ENCODE assay signal across 8 cellular contexts in genomic region chr9:38595117-38595516, GRCh38. TPM values are rescaled to one million over a fixed set of nuclear protein-coding genes. Genes with fewer than 3 reads are reported as not detected.
DNase-seq lines count a peak whose midpoint lies in the region; ATAC-seq, FAIRE-seq and TF ChIP-seq lines count a peak whose summit lies in the region.
"Not testable (repeated sequence)": the region's sequence is repeated elsewhere in the genome, so short reads cannot be mapped to it uniquely, and the experiment has no call there.
"Had no signal": no experiment of that assay in that cellular context is flagged by ENCODE, and none has a peak within 500 bp of the region (broad histone marks: within the 10 kb centered on the region; RNA-seq: fewer than 3 reads in every experiment).

No MANE protein-coding gene starts in this region.

- not testable (repeated sequence) for H3K4me2 ChIP-seq in A549
- peak overlapping the region; percentile 51; the same call in 1 of the 2 replicates for H3K4me2 ChIP-seq in PC-3 (ENCODE audit: low read length)

- peaks cover 26% of the 10 kb centered on the region for H3K36me3 Mint-ChIP-seq in activated T-helper 17 cell treated with anti-CD3 and anti-CD28 coated beads, Interleukin-2, amount 50 U/mL, for 72 hours (ENCODE audit: low read depth)
- H3K36me3 Mint-ChIP-seq in osteocyte (ENCODE audit: unreplicated experiment) = not testable (repeated sequence)

- DNase-seq in A549 (ENCODE audit: low read depth in 1 of 2, low spot score in 1 of 2); foreskin keratinocyte; osteocyte (ENCODE audit: extremely low spot score, unreplicated experiment): not testable (repeated sequence)
- DNase-seq in PC-3 = peak; percentile 52
- peak; percentile 35 for DNase-seq in bronchial epithelial cell (ENCODE audit: low read depth)

- H3K9me3 Mint-ChIP-seq in activated T-helper 17 cell treated with anti-CD3 and anti-CD28 coated beads, Interleukin-2, amount 50 U/mL, for 72 hours; osteocyte (ENCODE audit: unreplicated experiment): not testable (repeated sequence)

- H2AFZ ChIP-seq in PC-3 (ENCODE audit: low read length) = not testable (repeated sequence)

- BruUV-seq in PC-3 (replicated peaks; lab: Mats Ljungman, UMichigan) = not testable (repeated sequence)

- POLR2A ChIA-PET in A549 (lab: Yijun Ruan, JAX); PC-3 (lab: Charles Lee; ENCODE audit: unreplicated experiment): not testable (repeated sequence)

- not testable (repeated sequence) for H3K27me3 Mint-ChIP-seq in activated T-helper 17 cell treated with anti-CD3 and anti-CD28 coated beads, Interleukin-2, amount 50 U/mL, for 72 hours; osteocyte (ENCODE audit: unreplicated experiment)

- not testable (repeated sequence) for H4K20me1 ChIP-seq in PC-3 (ENCODE audit: low read length)

- not testable (repeated sequence) for ATAC-seq in A549; activated T-helper 17 cell treated with anti-CD3 and anti-CD28 coated beads, Interleukin-2, amount 50 U/mL, for 72 hours (replicated peaks)
- ATAC-seq in PC-3 (peak; percentile 93), foreskin keratinocyte (peak; percentile 29)

- H3K9me2 ChIP-seq in PC-3 (replicated peaks; ENCODE audit: low read length) = not testable (repeated sequence)

- not testable (repeated sequence) for H3K4me1 Mint-ChIP-seq in activated T-helper 17 cell treated with anti-CD3 and anti-CD28 coated beads, Interleukin-2, amount 50 U/mL, for 72 hours
- peaks cover 47% of the 10 kb centered on the region for H3K4me1 Mint-ChIP-seq in osteocyte (ENCODE audit: unreplicated experiment)

- not testable (repeated sequence) for H3K27ac ChIP-seq in A549, foreskin keratinocyte
- H3K27ac ChIP-seq in PC-3 (ENCODE audit: low read length) = 0 out of 2 replicates have a peak overlapping the region, but pooled peaks have one; percentile 37

- not testable (repeated sequence) for TF ChIP-seq POLR2A in A549 (IDR thresholded peaks at IDR 0.05; ENCODE audit: low read length)

- H3K4me3 Mint-ChIP-seq in activated T-helper 17 cell treated with anti-CD3 and anti-CD28 coated beads, Interleukin-2, amount 50 U/mL, for 72 hours; osteocyte (ENCODE audit: unreplicated experiment): not testable (repeated sequence)

- not testable (repeated sequence) for H3F3A ChIP-seq in PC-3 (ENCODE audit: low read length, unreplicated experiment)

- not testable (repeated sequence) for H3K79me2 ChIP-seq in PC-3 (ENCODE audit: low read length)

- TF ChIP-seq RAD21 in A549 (conservative IDR thresholded peaks at IDR 0.05 in 1 of 2, IDR thresholded peaks at IDR 0.05 in 1 of 2) = not testable (repeated sequence)

- 34% methylated on average over 3 of the region's 3 CpGs for WGBS in A549 (ENCODE audit: missing lambda C conversion rate)

- H3K4me1 ChIP-seq in A549, foreskin keratinocyte: not testable (repeated sequence)
- H3K4me1 ChIP-seq in PC-3 (ENCODE audit: insufficient read depth, low read length) = peaks cover 11% of the 10 kb centered on the region

- TF ChIP-seq CTCF in A549 (IDR thresholded peaks at IDR 0.05); PC-3 (conservative IDR thresholded peaks at IDR 0.05; ENCODE audit: low read depth, low read length); bronchial epithelial cell (IDR thresholded peaks at IDR 0.05; ENCODE audit: insufficient read depth, low read length, severe bottlenecking); foreskin keratinocyte (conservative IDR thresholded peaks at IDR 0.05); osteocyte (IDR thresholded peaks at IDR 0.05): not testable (repeated sequence)

- H3K36me3 ChIP-seq in PC-3 (ENCODE audit: low read depth, low read length); bronchial epithelial cell (ENCODE audit: control insufficient read depth, insufficient read depth, low read length): not testable (repeated sequence)

- TF ChIP-seq EP300 in A549 (IDR thresholded peaks at IDR 0.05) = not testable (repeated sequence)

- not testable (repeated sequence) for H3K9ac ChIP-seq in PC-3 (ENCODE audit: low read length)

- not testable (repeated sequence) for H3K4me3 ChIP-seq in A549; PC-3 (ENCODE audit: low read length); bronchial epithelial cell (ENCODE audit: low read depth, low read length)

- not testable (repeated sequence) for H3K27me3 ChIP-seq in PC-3 (ENCODE audit: low read length); bronchial epithelial cell (ENCODE audit: control insufficient read depth, insufficient read depth, low read length); foreskin keratinocyte

- CTCF ChIA-PET in A549 (lab: Yijun Ruan, JAX); PC-3 (lab: Charles Lee): not testable (repeated sequence)

- not testable (repeated sequence) for H3K9me3 ChIP-seq in A549; PC-3 (ENCODE audit: low read length)

- FAIRE-seq in A549 (lab: Jason Lieb, UNC) = peak; percentile 67
- not testable (repeated sequence) for FAIRE-seq in bronchial epithelial cell (lab: Jason Lieb, UNC)

- intact Hi-C loops in PC-3 (cut with micrococcal nuclease) = not testable (repeated sequence)

- H3K27ac Mint-ChIP-seq in activated T-helper 17 cell treated with anti-CD3 and anti-CD28 coated beads, Interleukin-2, amount 50 U/mL, for 72 hours = peak overlapping the region; percentile 40
- peak overlapping the region; percentile 86 for H3K27ac Mint-ChIP-seq in osteocyte (ENCODE audit: unreplicated experiment)

RNA-seq across cellular contexts. Expression of gene ANKRD18A, which starts 25.3 kb away (rescaled TPM):
- 15.9 and 20.7 TPM in 2 replicates for polyA plus RNA-seq in A549 (2011; rRNA removed)
- polyA plus RNA-seq in A549 (2012; cell fraction: cytosol; rRNA removed) = 3.3 and 4.2 TPM in 2 replicates
- polyA plus RNA-seq in A549 (2012; cell fraction: nucleus; rRNA removed) = 3.0 and 7.7 TPM in 2 replicates
- polyA plus RNA-seq in A549 (2017; fragmentation: RNase III; extraction: RNeasy Plus Mini Kit Qiagen cat#74134 plus additional on column Dnase treatment) = 4.0 to 4.9 TPM (median 4.2 TPM) in 3 replicates
- 18.1 and 20.3 TPM in 2 replicates for polyA minus RNA-seq in A549 (2011; rRNA and poly(A)+ RNA removed)
- 2.2 and 3.4 TPM in 2 replicates for total RNA-seq in PC-3 (2014; rRNA removed)
- total RNA-seq in activated T-helper 17 cell treated with anti-CD3 and anti-CD28 coated beads, Interleukin-2, amount 50 U/mL, for 72 hours = 10 to 100 TPM in 1 of 2 donors, 1 to 10 TPM in 1; 5.7 to 16.0 TPM
- total RNA-seq in bronchial epithelial cell = 1.6 and 3.3 TPM in 2 replicates
- 6.4 and 8.4 TPM in 2 replicates for total RNA-seq in foreskin keratinocyte
- 1.2 and 1.3 TPM in 2 replicates for polyA plus RNA-seq in foreskin keratinocyte
- 14.2 and 14.6 TPM in 2 replicates for total RNA-seq in osteocyte
- total RNA-seq: A172, A673 had no signal
